In the genomic region with DNA sequence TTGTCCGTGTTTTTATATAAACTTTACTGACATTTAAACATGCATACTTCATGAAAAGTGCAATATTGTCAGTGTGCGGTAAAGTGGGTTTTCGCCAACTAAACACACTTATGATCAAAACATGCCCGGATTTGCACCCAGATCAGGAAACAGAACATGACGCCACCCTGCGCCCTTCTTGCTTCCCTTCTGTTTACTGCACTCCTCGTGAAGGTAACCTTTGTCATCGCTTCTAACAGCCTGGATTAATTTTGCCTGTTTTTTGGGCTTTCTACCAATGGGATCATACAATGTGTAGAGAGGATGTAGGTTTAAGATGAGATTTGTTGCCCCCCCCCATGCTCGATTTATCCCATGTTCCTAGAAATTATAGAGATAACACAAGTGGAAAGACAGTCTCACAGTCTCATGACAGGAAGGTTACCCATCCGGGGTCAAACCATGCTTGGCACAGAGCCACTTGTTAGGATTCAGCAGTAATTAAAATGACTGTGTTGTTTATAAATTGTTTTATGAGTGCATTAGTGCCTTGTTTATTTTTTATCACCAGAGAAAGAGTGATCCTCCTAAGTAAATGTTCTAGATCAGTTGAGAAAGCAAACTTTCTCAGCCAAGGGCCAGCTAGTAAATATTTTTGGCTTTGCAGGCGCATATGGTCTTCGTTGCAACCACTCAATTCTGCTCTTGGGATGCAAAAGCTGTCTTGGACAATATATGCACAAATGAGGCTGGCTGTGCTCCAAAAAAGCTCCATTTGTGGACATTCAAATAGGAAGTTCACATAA, we compare ENCODE assay signal across 2 cellular contexts.
TF ChIP-seq lines count a peak whose summit lies in the region.

No MANE protein-coding gene starts in this region.

TF ChIP-seq in WTC11, 78 proteins besides CTCF, POLR2A, EP300 and RAD21 (continued from another document and continues in another):
- TF ChIP-seq ZNF532 (CRISPR knock-in tag; IDR thresholded peaks at IDR 0.05; ENCODE audit: borderline replicate concordance) (no peak), E2F5 (CRISPR knock-in tag; IDR thresholded peaks at IDR 0.05) (no peak), CBFB (CRISPR knock-in tag; IDR thresholded peaks at IDR 0.05; ENCODE audit: low read depth) (no peak), ATF3 (CRISPR knock-in tag; conservative IDR thresholded peaks at IDR 0.05) (no peak), ZNF317 (CRISPR knock-in tag; IDR thresholded peaks at IDR 0.05; ENCODE audit: borderline replicate concordance, low read depth) (no peak), HMGA2 (CRISPR knock-in tag; IDR thresholded peaks at IDR 0.05) (no peak), ZMAT4 (CRISPR knock-in tag; IDR thresholded peaks at IDR 0.05) (no peak)
- TF ChIP-seq, protein P1, sequence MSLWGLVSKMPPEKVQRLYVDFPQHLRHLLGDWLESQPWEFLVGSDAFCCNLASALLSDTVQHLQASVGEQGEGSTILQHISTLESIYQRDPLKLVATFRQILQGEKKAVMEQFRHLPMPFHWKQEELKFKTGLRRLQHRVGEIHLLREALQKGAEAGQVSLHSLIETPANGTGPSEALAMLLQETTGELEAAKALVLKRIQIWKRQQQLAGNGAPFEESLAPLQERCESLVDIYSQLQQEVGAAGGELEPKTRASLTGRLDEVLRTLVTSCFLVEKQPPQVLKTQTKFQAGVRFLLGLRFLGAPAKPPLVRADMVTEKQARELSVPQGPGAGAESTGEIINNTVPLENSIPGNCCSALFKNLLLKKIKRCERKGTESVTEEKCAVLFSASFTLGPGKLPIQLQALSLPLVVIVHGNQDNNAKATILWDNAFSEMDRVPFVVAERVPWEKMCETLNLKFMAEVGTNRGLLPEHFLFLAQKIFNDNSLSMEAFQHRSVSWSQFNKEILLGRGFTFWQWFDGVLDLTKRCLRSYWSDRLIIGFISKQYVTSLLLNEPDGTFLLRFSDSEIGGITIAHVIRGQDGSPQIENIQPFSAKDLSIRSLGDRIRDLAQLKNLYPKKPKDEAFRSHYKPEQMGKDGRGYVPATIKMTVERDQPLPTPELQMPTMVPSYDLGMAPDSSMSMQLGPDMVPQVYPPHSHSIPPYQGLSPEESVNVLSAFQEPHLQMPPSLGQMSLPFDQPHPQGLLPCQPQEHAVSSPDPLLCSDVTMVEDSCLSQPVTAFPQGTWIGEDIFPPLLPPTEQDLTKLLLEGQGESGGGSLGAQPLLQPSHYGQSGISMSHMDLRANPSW (CRISPR knock-in tag; conservative IDR thresholded peaks at IDR 0.05; ENCODE audit: low read depth), result no peak
- TF ChIP-seq, protein P2, sequence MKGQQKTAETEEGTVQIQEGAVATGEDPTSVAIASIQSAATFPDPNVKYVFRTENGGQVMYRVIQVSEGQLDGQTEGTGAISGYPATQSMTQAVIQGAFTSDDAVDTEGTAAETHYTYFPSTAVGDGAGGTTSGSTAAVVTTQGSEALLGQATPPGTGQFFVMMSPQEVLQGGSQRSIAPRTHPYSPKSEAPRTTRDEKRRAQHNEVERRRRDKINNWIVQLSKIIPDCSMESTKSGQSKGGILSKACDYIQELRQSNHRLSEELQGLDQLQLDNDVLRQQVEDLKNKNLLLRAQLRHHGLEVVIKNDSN (CRISPR knock-in tag; IDR thresholded peaks at IDR 0.05), result no peak
- TF ChIP-seq, protein P3, sequence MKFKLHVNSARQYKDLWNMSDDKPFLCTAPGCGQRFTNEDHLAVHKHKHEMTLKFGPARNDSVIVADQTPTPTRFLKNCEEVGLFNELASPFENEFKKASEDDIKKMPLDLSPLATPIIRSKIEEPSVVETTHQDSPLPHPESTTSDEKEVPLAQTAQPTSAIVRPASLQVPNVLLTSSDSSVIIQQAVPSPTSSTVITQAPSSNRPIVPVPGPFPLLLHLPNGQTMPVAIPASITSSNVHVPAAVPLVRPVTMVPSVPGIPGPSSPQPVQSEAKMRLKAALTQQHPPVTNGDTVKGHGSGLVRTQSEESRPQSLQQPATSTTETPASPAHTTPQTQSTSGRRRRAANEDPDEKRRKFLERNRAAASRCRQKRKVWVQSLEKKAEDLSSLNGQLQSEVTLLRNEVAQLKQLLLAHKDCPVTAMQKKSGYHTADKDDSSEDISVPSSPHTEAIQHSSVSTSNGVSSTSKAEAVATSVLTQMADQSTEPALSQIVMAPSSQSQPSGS (CRISPR knock-in tag; IDR thresholded peaks at IDR 0.05; ENCODE audit: borderline replicate concordance, low read depth), result no peak

TF ChIP-seq in GM23338, 12 proteins besides CTCF, POLR2A, EP300 and RAD21 (continued from another document):
- TF ChIP-seq ZNF462 (CRISPR knock-in tag; IDR thresholded peaks at IDR 0.05) (no peak), ZNF331 (CRISPR knock-in tag; IDR thresholded peaks at IDR 0.05; ENCODE audit: low read depth) (no peak), REST (IDR thresholded peaks at IDR 0.05; ENCODE audit: unreplicated experiment) (no peak), NANOG (IDR thresholded peaks at IDR 0.05; ENCODE audit: borderline replicate concordance) (no peak), POLR2AphosphoS5 (IDR thresholded peaks at IDR 0.05; ENCODE audit: low read depth) (no peak)
